Comparison of ENCODE assay signal across 15 cellular contexts in the genomic region with DNA sequence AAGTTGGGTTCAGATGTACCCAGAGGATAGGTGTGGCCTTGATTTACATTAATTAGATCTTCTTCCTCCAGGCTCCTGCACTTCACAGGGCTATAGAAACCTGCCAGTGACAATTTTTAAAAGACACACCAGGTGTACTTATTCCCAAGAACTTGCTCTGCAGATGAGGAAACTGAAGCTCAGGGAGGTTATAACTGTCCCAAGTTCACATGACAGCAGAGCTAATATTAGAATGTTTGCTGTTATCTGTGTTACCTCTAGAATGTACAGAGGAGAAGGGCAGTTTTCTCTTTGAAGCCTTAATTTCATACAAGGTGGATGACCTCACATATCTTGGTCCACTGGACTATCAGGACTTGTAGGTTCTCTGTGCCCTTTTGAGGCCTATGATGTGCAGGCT.
"Had no signal": no experiment of that assay in that cellular context is flagged by ENCODE, and none has a peak within 500 bp of the region (broad histone marks: within the 10 kb centered on the region; RNA-seq: fewer than 3 reads in every experiment).

No MANE protein-coding gene starts in this region.

- H3K36me3 Mint-ChIP-seq: brain, memory B cell, T-cell had no signal

- H3K27me3 ChIP-seq: adrenal gland had no signal

- H3K9me3 Mint-ChIP-seq: dendritic cell treated with granulocyte-macrophage colony-stimulating factor and Interleukin-4, amounts not matched to agents 40 ng/mL and 50 ng/mL, for 4 days; memory B cell; nephron progenitor cell; stimulated activated naive CD8-positive, alpha-beta T cell treated with anti-CD3 and anti-CD28 coated beads, Interleukin-15, amount 100 ng/mL, for 72 hours; T-cell had no signal

- H3K4me3 Mint-ChIP-seq: brain; dendritic cell treated with granulocyte-macrophage colony-stimulating factor and Interleukin-4, amounts not matched to agents 40 ng/mL and 50 ng/mL, for 4 days; memory B cell; nephron progenitor cell; stimulated activated naive CD8-positive, alpha-beta T cell treated with anti-CD3 and anti-CD28 coated beads, Interleukin-15, amount 100 ng/mL, for 72 hours; T-cell had no signal

- ATAC-seq: left lobe of liver; stimulated activated naive CD8-positive, alpha-beta T cell treated with anti-CD3 and anti-CD28 coated beads, Interleukin-15, amount 100 ng/mL, for 72 hours; T-cell had no signal

- H3K9me3 ChIP-seq: adrenal gland had no signal

- H3K4me1 Mint-ChIP-seq: memory B cell; stimulated activated naive CD8-positive, alpha-beta T cell treated with anti-CD3 and anti-CD28 coated beads, Interleukin-15, amount 100 ng/mL, for 72 hours had no signal

- H3K27ac Mint-ChIP-seq: dendritic cell treated with granulocyte-macrophage colony-stimulating factor and Interleukin-4, amounts not matched to agents 40 ng/mL and 50 ng/mL, for 4 days; memory B cell; T-cell had no signal

- H3K4me3 ChIP-seq: adrenal gland, SK-N-MC had no signal

- H3K27ac ChIP-seq: adrenal gland, SK-N-MC had no signal

- H3K27me3 Mint-ChIP-seq: dendritic cell treated with granulocyte-macrophage colony-stimulating factor and Interleukin-4, amounts not matched to agents 40 ng/mL and 50 ng/mL, for 4 days; memory B cell; stimulated activated naive CD8-positive, alpha-beta T cell treated with anti-CD3 and anti-CD28 coated beads, Interleukin-15, amount 100 ng/mL, for 72 hours had no signal

- DNase-seq: activated naive CD4-positive, alpha-beta T cell treated with anti-CD3 and anti-CD28 coated beads, Interleukin-2, amount 50 U/mL, for 16 hours; activated T-cell treated with anti-CD3 and anti-CD28 coated beads, Interleukin-2, amount 50 U/mL, for 1 hour; adrenal gland; cerebellar nuclear complex; erythroblast; nephron progenitor cell; stimulated activated CD4-positive, alpha-beta T cell treated with anti-CD3 and anti-CD28 coated beads, Interleukin-15, amount 100 ng/mL, for 24 hours; stimulated activated CD4-positive, alpha-beta T cell treated with anti-CD3 and anti-CD28 coated beads, Interleukin-4, amount 100 ng/mL, for 24 hours; stimulated activated naive CD8-positive, alpha-beta T cell treated with anti-CD3 and anti-CD28 coated beads, Interleukin-15, amount 100 ng/mL, for 72 hours; T-cell had no signal

- H3K36me3 ChIP-seq: adrenal gland had no signal
